ENCODE assay signal across 2 cellular contexts in the genomic region with DNA sequence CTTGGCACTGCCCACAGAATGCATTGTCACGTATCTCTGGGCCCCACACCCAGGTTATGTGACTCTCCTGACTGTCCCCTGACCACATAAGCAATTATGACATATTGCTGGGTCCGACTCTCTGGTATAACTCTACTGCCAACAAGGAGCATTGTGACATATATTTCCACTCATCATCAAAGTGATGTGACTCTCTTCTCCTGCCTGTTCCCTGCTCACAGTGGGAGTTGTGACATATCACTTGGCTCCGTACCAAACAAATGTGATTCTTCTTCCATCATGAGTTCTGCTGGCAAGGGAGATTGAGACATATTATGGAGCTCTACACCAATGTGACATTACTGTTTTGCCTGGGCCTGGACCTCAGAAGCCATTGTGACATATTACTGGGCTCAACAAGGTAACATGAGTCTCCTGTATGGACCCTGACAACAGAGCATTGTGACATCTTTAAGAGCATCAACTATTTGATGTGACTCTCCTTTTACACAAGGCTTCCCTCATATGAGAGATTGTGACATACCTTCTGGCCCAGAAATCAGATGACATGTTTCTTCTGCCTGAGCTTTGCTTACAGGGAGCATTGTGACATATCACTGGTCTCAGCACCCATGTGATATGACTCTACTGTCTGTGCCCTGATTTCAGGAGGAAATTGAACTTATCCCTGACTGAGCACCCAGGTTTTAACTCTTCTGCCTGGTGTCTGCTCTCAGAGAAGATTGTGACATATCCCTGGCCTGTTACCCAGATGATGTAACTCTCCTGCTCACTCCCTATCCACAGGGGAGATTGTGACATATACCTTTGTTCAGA.
TF ChIP-seq lines count a peak whose summit lies in the region.

No MANE protein-coding gene starts in this region.

TF ChIP-seq in liver, 16 proteins besides CTCF, POLR2A, EP300 and RAD21:
- TF ChIP-seq FOXA2 (IDR thresholded peaks at IDR 0.05) (no peak), RXRA (IDR thresholded peaks at IDR 0.05) (peak in 1 of 2 donors; percentile 25), HNF4A (conservative IDR thresholded peaks at IDR 0.05) (no peak), TAF1 (conservative IDR thresholded peaks at IDR 0.05) (no peak)
- TF ChIP-seq, protein P1, sequence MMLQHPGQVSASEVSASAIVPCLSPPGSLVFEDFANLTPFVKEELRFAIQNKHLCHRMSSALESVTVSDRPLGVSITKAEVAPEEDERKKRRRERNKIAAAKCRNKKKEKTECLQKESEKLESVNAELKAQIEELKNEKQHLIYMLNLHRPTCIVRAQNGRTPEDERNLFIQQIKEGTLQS (IDR thresholded peaks at IDR 0.05) = peak; percentile 65
- TF ChIP-seq, protein P2, sequence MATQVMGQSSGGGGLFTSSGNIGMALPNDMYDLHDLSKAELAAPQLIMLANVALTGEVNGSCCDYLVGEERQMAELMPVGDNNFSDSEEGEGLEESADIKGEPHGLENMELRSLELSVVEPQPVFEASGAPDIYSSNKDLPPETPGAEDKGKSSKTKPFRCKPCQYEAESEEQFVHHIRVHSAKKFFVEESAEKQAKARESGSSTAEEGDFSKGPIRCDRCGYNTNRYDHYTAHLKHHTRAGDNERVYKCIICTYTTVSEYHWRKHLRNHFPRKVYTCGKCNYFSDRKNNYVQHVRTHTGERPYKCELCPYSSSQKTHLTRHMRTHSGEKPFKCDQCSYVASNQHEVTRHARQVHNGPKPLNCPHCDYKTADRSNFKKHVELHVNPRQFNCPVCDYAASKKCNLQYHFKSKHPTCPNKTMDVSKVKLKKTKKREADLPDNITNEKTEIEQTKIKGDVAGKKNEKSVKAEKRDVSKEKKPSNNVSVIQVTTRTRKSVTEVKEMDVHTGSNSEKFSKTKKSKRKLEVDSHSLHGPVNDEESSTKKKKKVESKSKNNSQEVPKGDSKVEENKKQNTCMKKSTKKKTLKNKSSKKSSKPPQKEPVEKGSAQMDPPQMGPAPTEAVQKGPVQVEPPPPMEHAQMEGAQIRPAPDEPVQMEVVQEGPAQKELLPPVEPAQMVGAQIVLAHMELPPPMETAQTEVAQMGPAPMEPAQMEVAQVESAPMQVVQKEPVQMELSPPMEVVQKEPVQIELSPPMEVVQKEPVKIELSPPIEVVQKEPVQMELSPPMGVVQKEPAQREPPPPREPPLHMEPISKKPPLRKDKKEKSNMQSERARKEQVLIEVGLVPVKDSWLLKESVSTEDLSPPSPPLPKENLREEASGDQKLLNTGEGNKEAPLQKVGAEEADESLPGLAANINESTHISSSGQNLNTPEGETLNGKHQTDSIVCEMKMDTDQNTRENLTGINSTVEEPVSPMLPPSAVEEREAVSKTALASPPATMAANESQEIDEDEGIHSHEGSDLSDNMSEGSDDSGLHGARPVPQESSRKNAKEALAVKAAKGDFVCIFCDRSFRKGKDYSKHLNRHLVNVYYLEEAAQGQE (IDR thresholded peaks at IDR 0.05) = no peak

TF ChIP-seq in HepG2, 621 proteins besides CTCF, POLR2A, EP300 and RAD21:
- TF ChIP-seq, protein P3, sequence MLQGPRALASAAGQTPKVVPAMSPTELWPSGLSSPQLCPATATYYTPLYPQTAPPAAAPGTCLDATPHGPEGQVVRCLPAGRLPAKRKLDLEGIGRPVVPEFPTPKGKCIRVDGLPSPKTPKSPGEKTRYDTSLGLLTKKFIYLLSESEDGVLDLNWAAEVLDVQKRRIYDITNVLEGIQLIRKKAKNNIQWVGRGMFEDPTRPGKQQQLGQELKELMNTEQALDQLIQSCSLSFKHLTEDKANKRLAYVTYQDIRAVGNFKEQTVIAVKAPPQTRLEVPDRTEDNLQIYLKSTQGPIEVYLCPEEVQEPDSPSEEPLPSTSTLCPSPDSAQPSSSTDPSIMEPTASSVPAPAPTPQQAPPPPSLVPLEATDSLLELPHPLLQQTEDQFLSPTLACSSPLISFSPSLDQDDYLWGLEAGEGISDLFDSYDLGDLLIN (CRISPR knock-in tag; IDR thresholded peaks at IDR 0.05; ENCODE audit: borderline replicate concordance) = no peak
- no peak for TF ChIP-seq HMGA1 (CRISPR knock-in tag; conservative IDR thresholded peaks at IDR 0.05)
- TF ChIP-seq, protein P4, sequence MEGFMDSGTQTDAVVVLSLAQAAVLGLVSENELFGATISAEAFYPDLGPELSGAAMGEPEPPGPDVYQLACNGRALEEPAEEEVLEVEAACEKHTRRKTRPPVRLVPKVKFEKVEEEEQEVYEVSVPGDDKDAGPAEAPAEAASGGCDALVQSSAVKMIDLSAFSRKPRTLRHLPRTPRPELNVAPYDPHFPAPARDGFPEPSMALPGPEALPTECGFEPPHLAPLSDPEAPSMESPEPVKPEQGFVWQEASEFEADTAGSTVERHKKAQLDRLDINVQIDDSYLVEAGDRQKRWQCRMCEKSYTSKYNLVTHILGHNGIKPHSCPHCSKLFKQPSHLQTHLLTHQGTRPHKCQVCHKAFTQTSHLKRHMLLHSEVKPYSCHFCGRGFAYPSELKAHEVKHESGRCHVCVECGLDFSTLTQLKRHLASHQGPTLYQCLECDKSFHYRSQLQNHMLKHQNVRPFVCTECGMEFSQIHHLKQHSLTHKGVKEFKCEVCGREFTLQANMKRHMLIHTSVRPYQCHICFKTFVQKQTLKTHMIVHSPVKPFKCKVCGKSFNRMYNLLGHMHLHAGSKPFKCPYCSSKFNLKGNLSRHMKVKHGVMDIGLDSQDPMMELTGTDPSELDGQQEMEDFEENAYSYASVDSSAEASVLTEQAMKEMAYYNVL (CRISPR knock-in tag; IDR thresholded peaks at IDR 0.05; ENCODE audit: borderline replicate concordance) = no peak
- no peak for TF ChIP-seq HDAC1 (CRISPR knock-in tag; IDR thresholded peaks at IDR 0.05)
- no peak for TF ChIP-seq ZNF143 (CRISPR knock-in tag; IDR thresholded peaks at IDR 0.05)
- no peak for TF ChIP-seq RBAK (CRISPR knock-in tag; IDR thresholded peaks at IDR 0.05)
- no peak for TF ChIP-seq ELF1 (CRISPR knock-in tag; IDR thresholded peaks at IDR 0.05)
- TF ChIP-seq ZSCAN29 (CRISPR knock-in tag; conservative IDR thresholded peaks at IDR 0.05) = no peak
- TF ChIP-seq ZSCAN9 (CRISPR knock-in tag; IDR thresholded peaks at IDR 0.05; ENCODE audit: borderline replicate concordance) = no peak
- TF ChIP-seq SNAI1 (CRISPR knock-in tag; IDR thresholded peaks at IDR 0.05; ENCODE audit: borderline replicate concordance) = no peak
- no peak for TF ChIP-seq ZNF788 (CRISPR knock-in tag; IDR thresholded peaks at IDR 0.05; ENCODE audit: borderline replicate concordance)
- TF ChIP-seq ZKSCAN1 (IDR thresholded peaks at IDR 0.05; ENCODE audit: low read length) = no peak
- TF ChIP-seq EHMT2 (IDR thresholded peaks at IDR 0.05; ENCODE audit: borderline replicate concordance, low read depth, low read length) = no peak
- TF ChIP-seq, protein P5, sequence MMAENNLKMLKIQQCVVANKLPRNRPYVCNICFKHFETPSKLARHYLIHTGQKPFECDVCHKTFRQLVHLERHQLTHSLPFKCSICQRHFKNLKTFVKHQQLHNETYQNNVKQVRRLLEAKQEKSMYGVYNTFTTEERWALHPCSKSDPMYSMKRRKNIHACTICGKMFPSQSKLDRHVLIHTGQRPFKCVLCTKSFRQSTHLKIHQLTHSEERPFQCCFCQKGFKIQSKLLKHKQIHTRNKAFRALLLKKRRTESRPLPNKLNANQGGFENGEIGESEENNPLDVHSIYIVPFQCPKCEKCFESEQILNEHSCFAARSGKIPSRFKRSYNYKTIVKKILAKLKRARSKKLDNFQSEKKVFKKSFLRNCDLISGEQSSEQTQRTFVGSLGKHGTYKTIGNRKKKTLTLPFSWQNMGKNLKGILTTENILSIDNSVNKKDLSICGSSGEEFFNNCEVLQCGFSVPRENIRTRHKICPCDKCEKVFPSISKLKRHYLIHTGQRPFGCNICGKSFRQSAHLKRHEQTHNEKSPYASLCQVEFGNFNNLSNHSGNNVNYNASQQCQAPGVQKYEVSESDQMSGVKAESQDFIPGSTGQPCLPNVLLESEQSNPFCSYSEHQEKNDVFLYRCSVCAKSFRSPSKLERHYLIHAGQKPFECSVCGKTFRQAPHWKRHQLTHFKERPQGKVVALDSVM (CRISPR knock-in tag; IDR thresholded peaks at IDR 0.05) = no peak
- TF ChIP-seq JARID2 (CRISPR knock-in tag; IDR thresholded peaks at IDR 0.05; ENCODE audit: insufficient replicate concordance) = no peak
- no peak for TF ChIP-seq TRIM24 (CRISPR knock-in tag; IDR thresholded peaks at IDR 0.05)
- no peak for TF ChIP-seq NR3C1 (CRISPR knock-in tag; IDR thresholded peaks at IDR 0.05)
